ENCODE assay signal across 21 cellular contexts in the genomic region with DNA sequence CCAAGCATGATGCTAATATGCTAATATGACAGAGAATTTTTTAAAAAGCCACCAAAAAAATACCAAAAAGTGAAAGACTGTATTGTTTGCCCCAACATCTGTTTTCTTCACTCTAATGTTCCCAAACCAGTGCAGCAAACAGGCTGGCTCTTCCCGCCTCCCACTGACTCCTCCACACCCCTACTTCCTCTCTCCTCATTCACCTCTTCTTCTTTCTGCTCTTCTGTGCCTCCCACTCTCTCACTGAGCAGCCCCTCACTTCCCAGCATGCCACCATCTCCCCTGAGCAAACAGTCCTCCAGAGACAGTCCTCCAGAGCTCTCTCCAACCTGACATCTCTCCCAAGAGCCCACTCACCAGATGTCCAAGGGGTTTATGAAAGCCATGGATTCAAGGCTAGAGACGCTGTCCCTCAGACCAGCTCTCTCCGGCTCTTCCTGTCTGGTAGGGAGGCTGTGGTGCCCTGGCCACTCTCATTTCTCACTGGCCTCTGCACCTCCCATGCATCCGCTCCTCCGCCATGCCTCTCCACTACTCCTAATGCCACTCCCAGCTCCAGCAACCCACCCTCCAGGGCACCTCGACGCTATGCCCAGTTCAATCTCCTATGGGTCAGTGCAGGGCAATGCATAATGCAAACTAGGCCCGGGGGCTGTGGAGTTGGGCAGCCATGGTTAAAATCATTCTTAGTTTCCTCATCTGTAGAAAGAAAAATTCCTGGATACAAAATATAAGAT. TPM values are rescaled to one million over a fixed set of nuclear protein-coding genes. Genes with fewer than 3 reads are reported as not detected.
DNase-seq lines count a peak whose midpoint lies in the region; ATAC-seq, FAIRE-seq and TF ChIP-seq lines count a peak whose summit lies in the region.
"Had no signal": no experiment of that assay in that cellular context is flagged by ENCODE, and none has a peak within 500 bp of the region (broad histone marks: within the 10 kb centered on the region; RNA-seq: fewer than 3 reads in every experiment).

No MANE protein-coding gene starts in this region.

- H3K4me3 ChIP-seq in CD4-positive, alpha-beta memory T cell (ENCODE audit: low read length in 2 of 2), result no peak overlapping the region
- no peak overlapping the region for H3K4me3 ChIP-seq in H7 (ENCODE audit: insufficient read depth, low read depth, low read length)
- H3K4me3 ChIP-seq: gastroesophageal sphincter, HAP-1, lower lobe of right lung, sigmoid colon, SK-N-MC, thoracic aorta had no signal

- peaks cover 10 to 21% of the 10 kb centered on the region in 2 donors for H3K36me3 Mint-ChIP-seq in CD4-positive, alpha-beta memory T cell
- H3K36me3 Mint-ChIP-seq in activated naive CD8-positive, alpha-beta T cell treated with anti-CD3 and anti-CD28 coated beads, Interleukin-2, amount 50 U/mL, for 24 hours (ENCODE audit: low read depth), result peaks cover 39% of the 10 kb centered on the region
- no peaks in the 10 kb centered on the region for H3K36me3 Mint-ChIP-seq in natural killer cell

- H3K27me3 ChIP-seq in CD4-positive, alpha-beta memory T cell (ENCODE audit: insufficient read depth, low read length), result no peaks in the 10 kb centered on the region
- no peaks in the 10 kb centered on the region for H3K27me3 ChIP-seq in H7 (ENCODE audit: control insufficient read depth, insufficient read depth, low read length)
- H3K27me3 ChIP-seq: gastroesophageal sphincter, sigmoid colon had no signal

- peak overlapping the region in 7 of 8 donors; percentile 10 to 75 (median 52) for H3K4me3 Mint-ChIP-seq in CD4-positive, alpha-beta memory T cell
- peak overlapping the region; percentile 39 for H3K4me3 Mint-ChIP-seq in activated naive CD8-positive, alpha-beta T cell treated with anti-CD3 and anti-CD28 coated beads, Interleukin-2, amount 50 U/mL, for 24 hours
- peak overlapping the region; percentile 54 for H3K4me3 Mint-ChIP-seq in natural killer cell

- H3K27ac Mint-ChIP-seq in CD4-positive, alpha-beta memory T cell, result peak overlapping the region; percentile 20 to 92 (median 83)
- peak overlapping the region; percentile 39 for H3K27ac Mint-ChIP-seq in activated naive CD8-positive, alpha-beta T cell treated with anti-CD3 and anti-CD28 coated beads, Interleukin-2, amount 50 U/mL, for 24 hours
- peak overlapping the region; percentile 16 to 76 for H3K27ac Mint-ChIP-seq in natural killer cell

- intact Hi-C loops in CD4-positive, alpha-beta memory T cell (cut with micrococcal nuclease), result no loop called here
- intact Hi-C loops in natural killer cell (cut with micrococcal nuclease), result no loop called here

- no peak for DNase-seq in CD4-positive, alpha-beta memory T cell
- DNase-seq in H7 (peak; percentile 37), natural killer cell (no peak), DMS 273 (lab: John Stamatoyannopoulos, UW; ENCODE audit: unreplicated experiment) (no peak), RKO (ENCODE audit: low spot score) (no peak), HTR-8/SVneo (ENCODE audit: insufficient read length, low spot score) (no peak)
- DNase-seq in activated naive CD8-positive, alpha-beta T cell treated with anti-CD3 and anti-CD28 coated beads, Interleukin-2, amount 50 U/mL, for 24 hours, result no peak
- DNase-seq: activated CD8-positive, alpha-beta memory T cell treated with anti-CD3 and anti-CD28 coated beads, Interleukin-2, amount 50 U/mL, for 48 hours; amygdala; lower lobe of right lung; MV-4-11; NCI-H2081; NCI-H524; PC-3; sigmoid colon; WERI-Rb-1 had no signal

- H3K9me3 ChIP-seq in CD4-positive, alpha-beta memory T cell (ENCODE audit: control insufficient read depth in 1 of 2, low read length in 2 of 2), result no peaks in the 10 kb centered on the region
- H3K9me3 ChIP-seq: gastroesophageal sphincter, HAP-1, lower lobe of right lung, sigmoid colon, thoracic aorta had no signal

- TF ChIP-seq CTCF in natural killer cell (IDR thresholded peaks at IDR 0.05), result no peak

- H3K9me3 Mint-ChIP-seq in CD4-positive, alpha-beta memory T cell, result peaks cover 0 to 4% (median 0%) of the 10 kb centered on the region in 8 donors
- no peaks in the 10 kb centered on the region for H3K9me3 Mint-ChIP-seq in activated naive CD8-positive, alpha-beta T cell treated with anti-CD3 and anti-CD28 coated beads, Interleukin-2, amount 50 U/mL, for 24 hours
- no peaks in the 10 kb centered on the region for H3K9me3 Mint-ChIP-seq in natural killer cell

- CTCF ChIA-PET in CD4-positive, alpha-beta memory T cell (lab: Charles Lee; ENCODE audit: partially characterized antibody), result interaction anchor here (1.5 kb wide), 1 partner anchor 17 kb away, joined by 3 read pairs; no protein-coding TSS in a partner anchor

- H3K27me3 Mint-ChIP-seq in CD4-positive, alpha-beta memory T cell, result no peaks in the 10 kb centered on the region
- H3K27me3 Mint-ChIP-seq in activated naive CD8-positive, alpha-beta T cell treated with anti-CD3 and anti-CD28 coated beads, Interleukin-2, amount 50 U/mL, for 24 hours, result no peaks in the 10 kb centered on the region
- H3K27me3 Mint-ChIP-seq in natural killer cell (ENCODE audit: low read depth in 2 of 2), result no peaks in the 10 kb centered on the region

- no peak for ATAC-seq in activated naive CD8-positive, alpha-beta T cell treated with anti-CD3 and anti-CD28 coated beads, Interleukin-2, amount 50 U/mL, for 24 hours
- ATAC-seq in natural killer cell (no peak), GM19455 (IDR thresholded peaks at IDR 0.05; ENCODE audit: unreplicated experiment) (no peak)
- ATAC-seq: gastroesophageal sphincter, lower lobe of right lung, PC-3 had no signal

- no peaks in the 10 kb centered on the region for H3K36me3 ChIP-seq in CD4-positive, alpha-beta memory T cell (ENCODE audit: insufficient read depth, low read length)
- H3K36me3 ChIP-seq in H7 (replicated peaks; ENCODE audit: control insufficient read depth, insufficient read depth, low read length), result peaks cover 2% of the 10 kb centered on the region; the same call in 1 of the 2 replicates
- H3K36me3 ChIP-seq: gastroesophageal sphincter, HAP-1, lower lobe of right lung, sigmoid colon, thoracic aorta, WERI-Rb-1 had no signal

- peaks cover 0 to 74% (median 62%) of the 10 kb centered on the region in 4 donors for H3K4me1 Mint-ChIP-seq in CD4-positive, alpha-beta memory T cell
- peaks cover 85% of the 10 kb centered on the region for H3K4me1 Mint-ChIP-seq in activated naive CD8-positive, alpha-beta T cell treated with anti-CD3 and anti-CD28 coated beads, Interleukin-2, amount 50 U/mL, for 24 hours
- peaks cover 42 to 64% of the 10 kb centered on the region in 2 donors for H3K4me1 Mint-ChIP-seq in natural killer cell

- no peak for FAIRE-seq in HTR-8/SVneo (lab: Jason Lieb, UNC)

- POLR2A ChIA-PET in CD4-positive, alpha-beta memory T cell (lab: Charles Lee; ENCODE audit: partially characterized antibody), result interaction anchor here (1.0 to 1.2 kb wide), 2 partner anchors 8 to 46 kb away, joined by 3 to 4 read pairs; no protein-coding TSS in a partner anchor

- peaks cover 100% of the 10 kb centered on the region for H3K4me1 ChIP-seq in CD4-positive, alpha-beta memory T cell (ENCODE audit: insufficient read depth, low read length)

- H3K27ac ChIP-seq in CD4-positive, alpha-beta memory T cell (ENCODE audit: low read depth, low read length), result no peak overlapping the region
- H3K27ac ChIP-seq: gastroesophageal sphincter, lower lobe of right lung, sigmoid colon, SK-N-MC, thoracic aorta, WERI-Rb-1 had no signal

RNA-seq across cellular contexts. Expression of a gene that starts 52.9 kb away (rescaled TPM):
- 100 to 1,000 TPM; 229 to 246 TPM for total RNA-seq in CD4-positive, alpha-beta memory T cell
- 10 to 100 TPM in 1 of 2 donors, 1 to 10 TPM in 1; 3.9 to 49.7 TPM for polyA plus RNA-seq in CD4-positive, alpha-beta memory T cell
- total RNA-seq in H7 (2014; rRNA removed; shearing (Covaris generic)), result 54.4 and 77.3 TPM in 2 replicates
- 100 to 1,000 TPM; 230 to 299 (median 287) TPM for total RNA-seq in natural killer cell
